In genomic region chr4:7103599-7104365, GRCh38 we compare ENCODE assay signal across 8 cellular contexts. TPM values are rescaled to one million over a fixed set of nuclear protein-coding genes. Genes with fewer than 3 reads are reported as not detected.
DNase-seq lines count a peak whose midpoint lies in the region; ATAC-seq lines count a peak whose summit lies in the region.

No MANE protein-coding gene starts in this region.

- H3K27ac ChIP-seq in rectal smooth muscle tissue (ENCODE audit: low read depth, low read length) = peak overlapping the region; percentile 47

- intact Hi-C loops in left ventricle myocardium superior (cut with micrococcal nuclease) = no loop called here

- H3K4me3 ChIP-seq in rectal smooth muscle tissue (ENCODE audit: low read length) = peak overlapping the region; percentile 64

- no peak for ATAC-seq in activated CD8-positive, alpha-beta T cell treated with anti-CD3 and anti-CD28 coated beads, Interleukin-2, amount 10 ng/mL, durations not matched to agents 7 days and 5 days
- peak; percentile 37 for ATAC-seq in left ventricle myocardium superior
- ATAC-seq in GM18498 (IDR thresholded peaks at IDR 0.05; ENCODE audit: unreplicated experiment) = no peak

- H3K36me3 ChIP-seq in rectal smooth muscle tissue (ENCODE audit: control insufficient read depth, insufficient read depth, low read length) = no peaks in the 10 kb centered on the region

- POLR2A ChIA-PET in activated CD8-positive, alpha-beta T cell treated with anti-CD3 and anti-CD28 coated beads, Interleukin-2, amount 10 ng/mL, durations not matched to agents 7 days and 5 days (lab: Charles Lee) = no interaction called here

- peak; percentile 57 for DNase-seq in activated CD8-positive, alpha-beta memory T cell treated with anti-CD3 and anti-CD28 coated beads, Interleukin-2, amount 50 U/mL, for 48 hours
- no peak for DNase-seq in activated CD8-positive, alpha-beta memory T cell treated with anti-CD3 and anti-CD28 coated beads, Interleukin-2, amount 50 U/mL, for 4 hours
- no peak for DNase-seq in activated CD8-positive, alpha-beta T cell treated with anti-CD3 and anti-CD28 coated beads, Interleukin-2, amount 10 ng/mL, durations not matched to agents 7 days and 5 days
- DNase-seq in left ventricle myocardium superior (peak; percentile 84), AML-193 (lab: John Stamatoyannopoulos, UW) (no peak), SHP77 treated with DMSO at 0.1 percent for 48 hours (lab: John Stamatoyannopoulos, UW) (no peak)

- peak overlapping the region; percentile 79 for H3K4me3 Mint-ChIP-seq in activated CD8-positive, alpha-beta T cell treated with anti-CD3 and anti-CD28 coated beads, Interleukin-2, amount 10 ng/mL, durations not matched to agents 7 days and 5 days

- no peaks in the 10 kb centered on the region for H3K9me3 Mint-ChIP-seq in activated CD8-positive, alpha-beta T cell treated with anti-CD3 and anti-CD28 coated beads, Interleukin-2, amount 10 ng/mL, durations not matched to agents 7 days and 5 days (ENCODE audit: insufficient read depth)

- no peaks in the 10 kb centered on the region for H3K27me3 ChIP-seq in rectal smooth muscle tissue (ENCODE audit: control insufficient read depth, insufficient read depth, low read length)

- no peaks in the 10 kb centered on the region for H3K36me3 Mint-ChIP-seq in activated CD8-positive, alpha-beta T cell treated with anti-CD3 and anti-CD28 coated beads, Interleukin-2, amount 10 ng/mL, durations not matched to agents 7 days and 5 days (ENCODE audit: low read depth)

- H3K4me1 Mint-ChIP-seq in activated CD8-positive, alpha-beta T cell treated with anti-CD3 and anti-CD28 coated beads, Interleukin-2, amount 10 ng/mL, durations not matched to agents 7 days and 5 days (ENCODE audit: low read depth) = peaks cover 18% of the 10 kb centered on the region

- CTCF ChIA-PET in activated CD8-positive, alpha-beta T cell treated with anti-CD3 and anti-CD28 coated beads, Interleukin-2, amount 10 ng/mL, durations not matched to agents 7 days and 5 days (lab: Charles Lee) = interaction anchor here (0.8 to 3.3 kb wide), 7 partner anchors 15 to 90 kb away, joined by 3 to 18 read pairs (median 4); partner anchors contain the start of genes SORCS2 and TADA2B

- H3K9ac ChIP-seq in rectal smooth muscle tissue (ENCODE audit: low read length) = peak overlapping the region; percentile 49

- H3K27ac Mint-ChIP-seq in activated CD8-positive, alpha-beta T cell treated with anti-CD3 and anti-CD28 coated beads, Interleukin-2, amount 10 ng/mL, durations not matched to agents 7 days and 5 days = no peak overlapping the region

- peaks cover 7% of the 10 kb centered on the region for H3K27me3 Mint-ChIP-seq in activated CD8-positive, alpha-beta T cell treated with anti-CD3 and anti-CD28 coated beads, Interleukin-2, amount 10 ng/mL, durations not matched to agents 7 days and 5 days (ENCODE audit: low read depth)

- H3K4me1 ChIP-seq in rectal smooth muscle tissue (ENCODE audit: control insufficient read depth, insufficient read depth, low read length) = peaks cover 8% of the 10 kb centered on the region

RNA-seq across cellular contexts. Expression of gene GRPEL1, which starts 35.9 kb away (rescaled TPM):
- total RNA-seq in activated CD8-positive, alpha-beta T cell treated with anti-CD3 and anti-CD28 coated beads, Interleukin-2, amount 10 ng/mL, durations not matched to agents 7 days and 5 days = 10 to 100 TPM; 43.1 to 49.4 TPM
- 62.7 TPM for total RNA-seq in left ventricle myocardium superior

Comparison
In these comparisons a context has a peak if more than half of its experiments do, and no peak if none do; other contexts are left out.
1. DNase-seq: peak in activated CD8-positive, alpha-beta memory T cell treated with anti-CD3 and anti-CD28 coated beads, Interleukin-2, amount 50 U/mL, for 48 hours (single experiment) and left ventricle myocardium superior (single experiment); none in activated CD8-positive, alpha-beta memory T cell treated with anti-CD3 and anti-CD28 coated beads, Interleukin-2, amount 50 U/mL, for 4 hours (single experiment), activated CD8-positive, alpha-beta T cell treated with anti-CD3 and anti-CD28 coated beads, Interleukin-2, amount 10 ng/mL, durations not matched to agents 7 days and 5 days (single experiment), AML-193 (0 of 2) and SHP77 treated with DMSO at 0.1 percent for 48 hours (single experiment).